Comparison of ENCODE assay signal across 1 cellular context in genomic region chr6:170248861-170249600, GRCh38.
TF ChIP-seq lines count a peak whose summit lies in the region.

No MANE protein-coding gene starts in this region.

TF ChIP-seq in HepG2, 621 proteins besides CTCF, POLR2A, EP300 and RAD21:
- no peak for TF ChIP-seq MBD4 (IDR thresholded peaks at IDR 0.05; ENCODE audit: borderline replicate concordance, low read length)
- TF ChIP-seq ZNF644 (CRISPR knock-in tag; IDR thresholded peaks at IDR 0.05; ENCODE audit: low read depth), result no peak
- no peak for TF ChIP-seq ARID4A (CRISPR knock-in tag; IDR thresholded peaks at IDR 0.05; ENCODE audit: borderline replicate concordance)
- TF ChIP-seq ATF4 (CRISPR knock-in tag; IDR thresholded peaks at IDR 0.05), result no peak
- no peak for TF ChIP-seq GABPA (IDR thresholded peaks at IDR 0.05; ENCODE audit: low read depth, low read length)
- no peak for TF ChIP-seq GABPA (CRISPR knock-in tag; IDR thresholded peaks at IDR 0.05; ENCODE audit: low read depth)
- TF ChIP-seq LCORL (IDR thresholded peaks at IDR 0.05), result no peak
- no peak for TF ChIP-seq LCORL (CRISPR knock-in tag; IDR thresholded peaks at IDR 0.05)
- TF ChIP-seq GTF3A (CRISPR knock-in tag; conservative IDR thresholded peaks at IDR 0.05), result no peak
- TF ChIP-seq SMAD9 (CRISPR knock-in tag; IDR thresholded peaks at IDR 0.05), result no peak
- no peak for TF ChIP-seq ZNF652 (CRISPR knock-in tag; IDR thresholded peaks at IDR 0.05; ENCODE audit: borderline replicate concordance, low read depth)
- no peak for TF ChIP-seq ZNF33B (CRISPR knock-in tag; IDR thresholded peaks at IDR 0.05)
- no peak for TF ChIP-seq PRPF4 (IDR thresholded peaks at IDR 0.05; ENCODE audit: low read depth, low read length, poor library complexity, severe bottlenecking)
- no peak for TF ChIP-seq ONECUT2 (CRISPR knock-in tag; IDR thresholded peaks at IDR 0.05)
TF ChIP-seq in HepG2: peak in this region for 0.
